Comparison of ENCODE assay signal across 1 cellular context in genomic region chr7:30984359-30985107, GRCh38.
TF ChIP-seq lines count a peak whose summit lies in the region.

No MANE protein-coding gene starts in this region.

TF ChIP-seq in SK-N-SH, 30 proteins besides CTCF, POLR2A, EP300 and RAD21:
- TF ChIP-seq ELF1 (IDR thresholded peaks at IDR 0.05) (no peak), TCF12 (IDR thresholded peaks at IDR 0.05) (no peak), JUND (IDR thresholded peaks at IDR 0.05) (no peak), PBX3 (IDR thresholded peaks at IDR 0.05) (no peak), GATA2 (CRISPR knock-in tag; IDR thresholded peaks at IDR 0.05) (no peak), SIN3A (IDR thresholded peaks at IDR 0.05; ENCODE audit: borderline replicate concordance, low read depth, low read length) (no peak), CHD2 (IDR thresholded peaks at IDR 0.05; ENCODE audit: low read length, partially characterized antibody) (no peak), REST (IDR thresholded peaks at IDR 0.05; ENCODE audit: low read depth, low read length) (no peak), GABPA (IDR thresholded peaks at IDR 0.05; ENCODE audit: low read depth) (no peak), TAF1 (IDR thresholded peaks at IDR 0.05; ENCODE audit: borderline replicate concordance, low read depth, low read length) (no peak), FOSL2 (IDR thresholded peaks at IDR 0.05; ENCODE audit: borderline replicate concordance, low read depth) (no peak), ZBTB33 (IDR thresholded peaks at IDR 0.05; ENCODE audit: borderline replicate concordance, low read depth) (no peak), NFIC (IDR thresholded peaks at IDR 0.05; ENCODE audit: borderline replicate concordance) (no peak), MEF2A (IDR thresholded peaks at IDR 0.05; ENCODE audit: borderline replicate concordance, low read depth) (no peak), POLR2AphosphoS5 (IDR thresholded peaks at IDR 0.05; ENCODE audit: low read depth, low read length) (no peak), YY1 (IDR thresholded peaks at IDR 0.05; ENCODE audit: low read depth) (no peak), TEAD4 (IDR thresholded peaks at IDR 0.05; ENCODE audit: borderline replicate concordance, insufficient read depth) (no peak)
- TF ChIP-seq, protein P1, sequence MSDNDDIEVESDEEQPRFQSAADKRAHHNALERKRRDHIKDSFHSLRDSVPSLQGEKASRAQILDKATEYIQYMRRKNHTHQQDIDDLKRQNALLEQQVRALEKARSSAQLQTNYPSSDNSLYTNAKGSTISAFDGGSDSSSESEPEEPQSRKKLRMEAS (IDR thresholded peaks at IDR 0.05; ENCODE audit: low read depth): no peak
